21 cellular contexts compared by ENCODE assay signal in genomic region chr16:11183951-11184350, GRCh38.
DNase-seq lines count a peak whose midpoint lies in the region; ATAC-seq lines count a peak whose summit lies in the region.
"Had no signal": no experiment of that assay in that cellular context is flagged by ENCODE, and none has a peak within 500 bp of the region (broad histone marks: within the 10 kb centered on the region; RNA-seq: fewer than 3 reads in every experiment).

No MANE protein-coding gene starts in this region.

- H3K79me1 ChIP-seq in mesendoderm (ENCODE audit: low read length), result no peaks in the 10 kb centered on the region

- peaks cover 25% of the 10 kb centered on the region for H3K36me3 Mint-ChIP-seq in T-helper 1 cell treated with Interleukin-12 subunit alpha and Interleukin-12 subunit beta and Interleukin-4 antibody, amounts not matched to agents 30 μg/mL and 1 μg/mL, for 36 hours (ENCODE audit: low read depth)
- H3K36me3 Mint-ChIP-seq in activated T-helper 17 cell treated with anti-CD3 and anti-CD28 coated beads, Interleukin-2, amount 50 U/mL, for 72 hours (ENCODE audit: low read depth), result peaks cover 26% of the 10 kb centered on the region

- WGBS in mesendoderm (ENCODE audit: extremely low coverage, insufficient coverage, low lambda C conversion rate), result no CpG with 5 or more reads among the region's 10 CpGs

- no peak overlapping the region for H3K4ac ChIP-seq in mesendoderm (ENCODE audit: low read depth, low read length)

- H3K4me1 Mint-ChIP-seq in T-helper 1 cell treated with Interleukin-12 subunit alpha and Interleukin-12 subunit beta and Interleukin-4 antibody, amounts not matched to agents 30 μg/mL and 1 μg/mL, for 36 hours (ENCODE audit: low read depth), result peaks cover 31% of the 10 kb centered on the region
- H3K4me1 Mint-ChIP-seq in activated T-helper 17 cell treated with anti-CD3 and anti-CD28 coated beads, Interleukin-2, amount 50 U/mL, for 72 hours, result peaks cover 19% of the 10 kb centered on the region

- no peaks in the 10 kb centered on the region for H3K27me3 Mint-ChIP-seq in T-helper 1 cell treated with Interleukin-12 subunit alpha and Interleukin-12 subunit beta and Interleukin-4 antibody, amounts not matched to agents 30 μg/mL and 1 μg/mL, for 36 hours (ENCODE audit: low read depth)
- H3K27me3 Mint-ChIP-seq in activated T-helper 17 cell treated with anti-CD3 and anti-CD28 coated beads, Interleukin-2, amount 50 U/mL, for 72 hours, result no peaks in the 10 kb centered on the region
- H3K27me3 Mint-ChIP-seq: IgD-negative memory B cell had no signal

- no peak overlapping the region for H4K8ac ChIP-seq in mesendoderm (ENCODE audit: low read depth, low read length)

- DNase-seq in T-helper 1 cell (no peak), mesendoderm (peak; percentile 30), D341Med (ENCODE audit: low spot score) (no peak), NCI-H1930 (lab: John Stamatoyannopoulos, UW) (no peak)
- DNase-seq: activated T-cell treated with anti-CD3 and anti-CD28 coated beads, Interleukin-2, amount 50 U/mL, for 48 hours; body of pancreas; GDM1; GOT3; head of caudate nucleus; left colon; NCI-H526 treated with DMSO at 0.1 percent for 48 hours; small intestine; stimulated activated CD4-positive, alpha-beta T cell treated with anti-CD3 and anti-CD28 coated beads, Interleukin-4, amount 100 ng/mL, for 24 hours had no signal

- no peak overlapping the region for H3K9ac ChIP-seq in BLaER1 treated with 17β-estradiol and CSF1 and Interleukin-3, amounts not matched to agents 10 nM and 100 nM
- no peak overlapping the region for H3K9ac ChIP-seq in mesendoderm (ENCODE audit: low read length)

- no peak overlapping the region for H3K4me3 ChIP-seq in BLaER1 treated with 17β-estradiol and CSF1 and Interleukin-3, amounts not matched to agents 10 nM and 100 nM
- H3K4me3 ChIP-seq in mesendoderm (ENCODE audit: low read length), result no peak overlapping the region
- H3K4me3 ChIP-seq: A549, body of pancreas, coronary artery had no signal

- no peak overlapping the region for H2BK5ac ChIP-seq in mesendoderm (ENCODE audit: low read length)

- H4K5ac ChIP-seq in mesendoderm (ENCODE audit: low read length), result no peak overlapping the region

- no peak overlapping the region for H3K23ac ChIP-seq in mesendoderm (ENCODE audit: low read length)

- no peak overlapping the region; a peak in 1 of 22 replicates for H3K27ac ChIP-seq in BLaER1 treated with 17β-estradiol and CSF1 and Interleukin-3, amounts not matched to agents 10 nM and 100 nM
- H3K27ac ChIP-seq in mesendoderm (ENCODE audit: low read depth, low read length), result no peak overlapping the region
- H3K27ac ChIP-seq: A549, body of pancreas, coronary artery, neutrophil had no signal

- peaks cover 35 to 55% (median 45%) of the 10 kb centered on the region in 10 experiments for H3K4me1 ChIP-seq in BLaER1 treated with 17β-estradiol and CSF1 and Interleukin-3, amounts not matched to agents 10 nM and 100 nM
- peaks cover 9% of the 10 kb centered on the region for H3K4me1 ChIP-seq in mesendoderm (ENCODE audit: control insufficient read depth, low read depth, low read length)
- H3K4me1 ChIP-seq: A549, body of pancreas had no signal

- H2AK5ac ChIP-seq in mesendoderm (ENCODE audit: low read length), result no peak overlapping the region

- H3K4me3 Mint-ChIP-seq in T-helper 1 cell treated with Interleukin-12 subunit alpha and Interleukin-12 subunit beta and Interleukin-4 antibody, amounts not matched to agents 30 μg/mL and 1 μg/mL, for 36 hours, result no peak overlapping the region
- peak overlapping the region; percentile 72 for H3K4me3 Mint-ChIP-seq in activated T-helper 17 cell treated with anti-CD3 and anti-CD28 coated beads, Interleukin-2, amount 50 U/mL, for 72 hours

- no peak overlapping the region for H2BK15ac ChIP-seq in mesendoderm (replicated peaks; ENCODE audit: low read depth)

- H3K79me2 ChIP-seq in mesendoderm (ENCODE audit: control insufficient read depth, insufficient read depth, low read length), result no peaks in the 10 kb centered on the region

- peaks cover 0 to 21% (median 8%) of the 10 kb centered on the region in 11 experiments; a peak in 8 of 22 replicates for H3K36me3 ChIP-seq in BLaER1 treated with 17β-estradiol and CSF1 and Interleukin-3, amounts not matched to agents 10 nM and 100 nM
- no peaks in the 10 kb centered on the region for H3K36me3 ChIP-seq in mesendoderm (ENCODE audit: control insufficient read depth, insufficient read depth, low read length)

- H3K18ac ChIP-seq in mesendoderm (ENCODE audit: low read length), result no peak overlapping the region

- peak overlapping the region; percentile 67 for H3K56ac ChIP-seq in mesendoderm (ENCODE audit: low read length)

- peaks cover 0 to 31% (median 0%) of the 10 kb centered on the region in 11 experiments; a peak in 7 of 22 replicates for H4K20me1 ChIP-seq in BLaER1 treated with 17β-estradiol and CSF1 and Interleukin-3, amounts not matched to agents 10 nM and 100 nM

- ATAC-seq in activated T-helper 17 cell treated with anti-CD3 and anti-CD28 coated beads, Interleukin-2, amount 50 U/mL, for 72 hours (replicated peaks), result no peak
- ATAC-seq in HG02870 (IDR thresholded peaks at IDR 0.05; ENCODE audit: unreplicated experiment), result no peak
- ATAC-seq: A549, body of pancreas, left colon had no signal

- H3K27me3 ChIP-seq in BLaER1 treated with 17β-estradiol and CSF1 and Interleukin-3, amounts not matched to agents 10 nM and 100 nM, result no peaks in the 10 kb centered on the region; a peak in 1 of 22 replicates
- H3K27me3 ChIP-seq in mesendoderm (ENCODE audit: insufficient read depth, low read length, poor library complexity), result no peaks in the 10 kb centered on the region
- H3K27me3 ChIP-seq: body of pancreas, neutrophil had no signal

- H3K27ac Mint-ChIP-seq in T-helper 1 cell treated with Interleukin-12 subunit alpha and Interleukin-12 subunit beta and Interleukin-4 antibody, amounts not matched to agents 30 μg/mL and 1 μg/mL, for 36 hours, result peak overlapping the region; percentile 31
- peak overlapping the region; percentile 33 for H3K27ac Mint-ChIP-seq in activated T-helper 17 cell treated with anti-CD3 and anti-CD28 coated beads, Interleukin-2, amount 50 U/mL, for 72 hours

- peak overlapping the region; percentile 73 to 89 (median 84); a peak in 19 of 22 replicates for H3K4me2 ChIP-seq in BLaER1 treated with 17β-estradiol and CSF1 and Interleukin-3, amounts not matched to agents 10 nM and 100 nM
- no peak overlapping the region for H3K4me2 ChIP-seq in mesendoderm (ENCODE audit: low read length)
- H3K4me2 ChIP-seq: A549 had no signal

- no peaks in the 10 kb centered on the region for H3K9me3 ChIP-seq in BLaER1 treated with 17β-estradiol and CSF1 and Interleukin-3, amounts not matched to agents 10 nM and 100 nM (replicated peaks in 1 of 11)
- H3K9me3 ChIP-seq: A549, body of pancreas, neutrophil had no signal

- H3K9me3 Mint-ChIP-seq in T-helper 1 cell treated with Interleukin-12 subunit alpha and Interleukin-12 subunit beta and Interleukin-4 antibody, amounts not matched to agents 30 μg/mL and 1 μg/mL, for 36 hours, result no peaks in the 10 kb centered on the region
- H3K9me3 Mint-ChIP-seq in activated T-helper 17 cell treated with anti-CD3 and anti-CD28 coated beads, Interleukin-2, amount 50 U/mL, for 72 hours, result no peaks in the 10 kb centered on the region
- H3K9me3 Mint-ChIP-seq: IgD-negative memory B cell had no signal

- no peak overlapping the region for H2BK120ac ChIP-seq in mesendoderm (ENCODE audit: low read depth, low read length)
